1 cellular context compared by ENCODE assay signal in the genomic region with DNA sequence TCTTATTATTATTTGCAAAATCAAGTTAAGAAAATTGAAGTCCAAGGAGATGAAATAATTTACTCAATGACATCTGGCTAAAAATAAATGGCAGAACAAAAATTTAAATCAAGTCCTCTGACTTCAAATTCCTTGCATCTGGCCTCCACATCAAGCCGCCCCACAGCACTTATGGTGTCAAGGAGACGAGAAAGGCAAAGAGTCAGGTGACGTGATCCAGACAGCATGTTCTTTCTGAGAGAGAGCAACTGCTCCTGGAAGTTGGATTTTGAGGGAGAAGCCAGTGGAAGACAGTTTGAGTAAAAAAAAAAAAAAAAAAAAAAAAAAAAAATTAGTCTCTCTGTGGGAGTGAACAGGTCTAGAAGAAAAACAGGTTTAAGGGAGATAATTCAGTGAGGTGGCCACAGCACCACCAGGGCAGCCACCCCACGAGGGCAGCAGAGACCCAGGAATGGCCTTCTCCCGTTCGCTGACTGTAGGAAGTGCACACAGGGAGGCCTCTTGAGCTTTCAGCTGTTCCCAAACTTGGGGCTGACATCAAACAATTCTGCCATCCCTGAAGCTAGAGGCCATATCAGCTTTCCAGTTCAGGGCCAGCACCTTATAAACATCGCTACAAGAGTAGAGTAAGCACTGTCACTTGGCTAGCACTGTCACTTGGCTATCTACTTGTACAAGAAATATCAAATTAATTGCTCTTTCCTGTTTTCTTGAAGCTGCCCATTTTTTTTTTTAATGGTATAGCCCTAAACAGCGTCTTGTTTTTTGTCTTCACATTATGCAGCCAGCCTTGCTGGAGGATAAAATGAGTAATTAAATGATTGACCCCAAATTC.
TF ChIP-seq lines count a peak whose summit lies in the region.

No MANE protein-coding gene starts in this region.

TF ChIP-seq in liver, 16 proteins besides CTCF, POLR2A, EP300 and RAD21:
- TF ChIP-seq, protein P1, sequence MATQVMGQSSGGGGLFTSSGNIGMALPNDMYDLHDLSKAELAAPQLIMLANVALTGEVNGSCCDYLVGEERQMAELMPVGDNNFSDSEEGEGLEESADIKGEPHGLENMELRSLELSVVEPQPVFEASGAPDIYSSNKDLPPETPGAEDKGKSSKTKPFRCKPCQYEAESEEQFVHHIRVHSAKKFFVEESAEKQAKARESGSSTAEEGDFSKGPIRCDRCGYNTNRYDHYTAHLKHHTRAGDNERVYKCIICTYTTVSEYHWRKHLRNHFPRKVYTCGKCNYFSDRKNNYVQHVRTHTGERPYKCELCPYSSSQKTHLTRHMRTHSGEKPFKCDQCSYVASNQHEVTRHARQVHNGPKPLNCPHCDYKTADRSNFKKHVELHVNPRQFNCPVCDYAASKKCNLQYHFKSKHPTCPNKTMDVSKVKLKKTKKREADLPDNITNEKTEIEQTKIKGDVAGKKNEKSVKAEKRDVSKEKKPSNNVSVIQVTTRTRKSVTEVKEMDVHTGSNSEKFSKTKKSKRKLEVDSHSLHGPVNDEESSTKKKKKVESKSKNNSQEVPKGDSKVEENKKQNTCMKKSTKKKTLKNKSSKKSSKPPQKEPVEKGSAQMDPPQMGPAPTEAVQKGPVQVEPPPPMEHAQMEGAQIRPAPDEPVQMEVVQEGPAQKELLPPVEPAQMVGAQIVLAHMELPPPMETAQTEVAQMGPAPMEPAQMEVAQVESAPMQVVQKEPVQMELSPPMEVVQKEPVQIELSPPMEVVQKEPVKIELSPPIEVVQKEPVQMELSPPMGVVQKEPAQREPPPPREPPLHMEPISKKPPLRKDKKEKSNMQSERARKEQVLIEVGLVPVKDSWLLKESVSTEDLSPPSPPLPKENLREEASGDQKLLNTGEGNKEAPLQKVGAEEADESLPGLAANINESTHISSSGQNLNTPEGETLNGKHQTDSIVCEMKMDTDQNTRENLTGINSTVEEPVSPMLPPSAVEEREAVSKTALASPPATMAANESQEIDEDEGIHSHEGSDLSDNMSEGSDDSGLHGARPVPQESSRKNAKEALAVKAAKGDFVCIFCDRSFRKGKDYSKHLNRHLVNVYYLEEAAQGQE (IDR thresholded peaks at IDR 0.05) = no peak
- TF ChIP-seq GABPA (IDR thresholded peaks at IDR 0.05 in 1 of 2, conservative IDR thresholded peaks at IDR 0.05 in 1 of 2) (no peak), NR2F2 (IDR thresholded peaks at IDR 0.05) (peak; percentile 33), EGR1 (IDR thresholded peaks at IDR 0.05; ENCODE audit: low read depth in 2 of 2) (no peak), TAF1 (conservative IDR thresholded peaks at IDR 0.05) (no peak)
- TF ChIP-seq, protein P2, sequence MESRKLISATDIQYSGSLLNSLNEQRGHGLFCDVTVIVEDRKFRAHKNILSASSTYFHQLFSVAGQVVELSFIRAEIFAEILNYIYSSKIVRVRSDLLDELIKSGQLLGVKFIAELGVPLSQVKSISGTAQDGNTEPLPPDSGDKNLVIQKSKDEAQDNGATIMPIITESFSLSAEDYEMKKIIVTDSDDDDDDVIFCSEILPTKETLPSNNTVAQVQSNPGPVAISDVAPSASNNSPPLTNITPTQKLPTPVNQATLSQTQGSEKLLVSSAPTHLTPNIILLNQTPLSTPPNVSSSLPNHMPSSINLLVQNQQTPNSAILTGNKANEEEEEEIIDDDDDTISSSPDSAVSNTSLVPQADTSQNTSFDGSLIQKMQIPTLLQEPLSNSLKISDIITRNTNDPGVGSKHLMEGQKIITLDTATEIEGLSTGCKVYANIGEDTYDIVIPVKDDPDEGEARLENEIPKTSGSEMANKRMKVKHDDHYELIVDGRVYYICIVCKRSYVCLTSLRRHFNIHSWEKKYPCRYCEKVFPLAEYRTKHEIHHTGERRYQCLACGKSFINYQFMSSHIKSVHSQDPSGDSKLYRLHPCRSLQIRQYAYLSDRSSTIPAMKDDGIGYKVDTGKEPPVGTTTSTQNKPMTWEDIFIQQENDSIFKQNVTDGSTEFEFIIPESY (IDR thresholded peaks at IDR 0.05) = no peak
